Comparison of ENCODE assay signal across 16 cellular contexts in genomic region chr3:153978023-153978422, GRCh38.
A peak's percentile ranks its signal among the peaks of the same experiment; 100 is the strongest.
DNase-seq lines count a peak whose midpoint lies in the region; ATAC-seq and TF ChIP-seq lines count a peak whose summit lies in the region.
"Had no signal": no experiment of that assay in that cellular context is flagged by ENCODE, and none has a peak within 500 bp of the region (broad histone marks: within the 10 kb centered on the region; RNA-seq: fewer than 3 reads in every experiment).

No MANE protein-coding gene starts in this region.

- no peak overlapping the region for H3K4me3 Mint-ChIP-seq in natural killer cell treated with Interleukin-12 subunit alpha and Interleukin-12 subunit beta and Interleukin-15 and Interleukin-18, amount 100 ng/mL, for 72 hours
- H3K4me3 Mint-ChIP-seq: CD8-positive, alpha-beta memory T cell had no signal

- H4K91ac ChIP-seq in neuronal stem cell (ENCODE audit: low read depth, low read length, poor library complexity): no peak overlapping the region

- H3K36me3 ChIP-seq in heart left ventricle (no peaks in the 10 kb centered on the region), esophagus squamous epithelium (no peaks in the 10 kb centered on the region), neuronal stem cell (replicated peaks in 1 of 2; ENCODE audit: control insufficient read depth in 2 of 2, insufficient read depth in 2 of 2, low read length in 2 of 2) (no peaks in the 10 kb centered on the region)
- H3K36me3 ChIP-seq: BLaER1, HAP-1 had no signal

- H3K36me3 Mint-ChIP-seq in natural killer cell treated with Interleukin-12 subunit alpha and Interleukin-12 subunit beta and Interleukin-15 and Interleukin-18, amount 100 ng/mL, for 72 hours: no peaks in the 10 kb centered on the region
- H3K36me3 Mint-ChIP-seq: CD8-positive, alpha-beta memory T cell had no signal

- peaks cover 0 to 3% of the 10 kb centered on the region in 2 donors for H3K27me3 Mint-ChIP-seq in natural killer cell treated with Interleukin-12 subunit alpha and Interleukin-12 subunit beta and Interleukin-15 and Interleukin-18, amount 100 ng/mL, for 72 hours

- no peak overlapping the region for H2BK120ac ChIP-seq in neuronal stem cell (ENCODE audit: low read depth, low read length)

- H3K9me3 ChIP-seq in heart left ventricle: peaks cover 0 to 1% (median 0%) of the 10 kb centered on the region in 12 donors
- H3K9me3 ChIP-seq in esophagus squamous epithelium: no peaks in the 10 kb centered on the region
- H3K9me3 ChIP-seq in neuronal stem cell (replicated peaks in 1 of 2; ENCODE audit: control insufficient read depth in 2 of 2, insufficient read depth in 1 of 2, low read depth in 1 of 2, low read length in 2 of 2): no peaks in the 10 kb centered on the region
- H3K9me3 ChIP-seq: BLaER1, Caco-2, HAP-1 had no signal

- H3K27ac Mint-ChIP-seq in natural killer cell treated with Interleukin-12 subunit alpha and Interleukin-12 subunit beta and Interleukin-15 and Interleukin-18, amount 100 ng/mL, for 72 hours: no peak overlapping the region

- H3K27me3 ChIP-seq in heart left ventricle: no peaks in the 10 kb centered on the region
- H3K27me3 ChIP-seq in esophagus squamous epithelium: no peaks in the 10 kb centered on the region
- peaks cover 0 to 4% (median 0%) of the 10 kb centered on the region in 3 experiments for H3K27me3 ChIP-seq in neuronal stem cell (ENCODE audit: control insufficient read depth in 3 of 3, insufficient read depth in 3 of 3, low read depth in 1 of 3, low read length in 3 of 3)
- H3K27me3 ChIP-seq: BLaER1 had no signal

- H3K27ac ChIP-seq in heart left ventricle (peak overlapping the region in 1 of 12 donors; percentile 20), esophagus squamous epithelium (peak overlapping the region; percentile 62 to 91 (median 90)), neuronal stem cell (replicated peaks; ENCODE audit: low read length) (no peak overlapping the region)
- H3K27ac ChIP-seq: BLaER1, HL-60 had no signal

- no peak overlapping the region for H2BK5ac ChIP-seq in neuronal stem cell (ENCODE audit: low read length)

- no peak overlapping the region for H2BK15ac ChIP-seq in neuronal stem cell (ENCODE audit: low read length)

- H3K14ac ChIP-seq in neuronal stem cell (ENCODE audit: low read length): no peak overlapping the region

- H3K79me1 ChIP-seq in neuronal stem cell (ENCODE audit: low read depth, low read length): no peaks in the 10 kb centered on the region

- TF ChIP-seq POLR2A in heart left ventricle (IDR thresholded peaks at IDR 0.05) (no peak), esophagus squamous epithelium (IDR thresholded peaks at IDR 0.05) (no peak)

- no peak for DNase-seq in left ventricle myocardium superior
- DNase-seq in heart left ventricle: no peak
- DNase-seq in esophagus squamous epithelium (lab: John Stamatoyannopoulos, UW): no peak
- no peak for DNase-seq in neuronal stem cell (ENCODE audit: low spot score)
- DNase-seq in HUDEP-2 (lab: John Stamatoyannopoulos, UW; ENCODE audit: unreplicated experiment in 76 of 76): no peak
- DNase-seq in NCI-H1417 treated with DMSO at 0.1 percent for 48 hours (lab: John Stamatoyannopoulos, UW): no peak
- DNase-seq in natural killer cell treated with Interleukin-12 subunit alpha and Interleukin-12 subunit beta and Interleukin-15 and Interleukin-18, amount 100 ng/mL, for 72 hours (ENCODE audit: low spot score): no peak
- DNase-seq: 8988T; AML-193; Caco-2; CD8-positive, alpha-beta memory T cell; DND-41; GDM1 had no signal

- H3K4me1 ChIP-seq in heart left ventricle (peaks cover 0 to 13% (median 2%) of the 10 kb centered on the region in 12 donors), esophagus squamous epithelium (peaks cover 6 to 72% (median 30%) of the 10 kb centered on the region in 3 donors), neuronal stem cell (ENCODE audit: control insufficient read depth in 2 of 2, insufficient read depth in 1 of 2, low read depth in 1 of 2, low read length in 2 of 2) (peaks cover 3 to 6% of the 10 kb centered on the region in 2 donors)
- H3K4me1 ChIP-seq: BLaER1, HAP-1 had no signal

- H2BK12ac ChIP-seq in neuronal stem cell (ENCODE audit: low read length): no peak overlapping the region

- H3K9me3 Mint-ChIP-seq in natural killer cell treated with Interleukin-12 subunit alpha and Interleukin-12 subunit beta and Interleukin-15 and Interleukin-18, amount 100 ng/mL, for 72 hours: peaks cover 2% of the 10 kb centered on the region

- peak overlapping the region; percentile 9 for H2AFZ ChIP-seq in neuronal stem cell (ENCODE audit: low read length)

- no peak for TF ChIP-seq CTCF in heart left ventricle (IDR thresholded peaks at IDR 0.05)
- no peak for TF ChIP-seq CTCF in esophagus squamous epithelium (IDR thresholded peaks at IDR 0.05)

- H2AK5ac ChIP-seq in neuronal stem cell (ENCODE audit: low read depth, low read length): no peak overlapping the region

- no peaks in the 10 kb centered on the region for H3K4me1 Mint-ChIP-seq in natural killer cell treated with Interleukin-12 subunit alpha and Interleukin-12 subunit beta and Interleukin-15 and Interleukin-18, amount 100 ng/mL, for 72 hours (ENCODE audit: low read depth in 2 of 2)
- H3K4me1 Mint-ChIP-seq: CD8-positive, alpha-beta memory T cell had no signal

- no peak overlapping the region for H4K8ac ChIP-seq in neuronal stem cell (ENCODE audit: low read depth, low read length)

- H3K4ac ChIP-seq in neuronal stem cell (ENCODE audit: low read length): no peak overlapping the region

- H3K9ac ChIP-seq in neuronal stem cell (ENCODE audit: low read depth, low read length, poor library complexity): no peak overlapping the region
- H3K9ac ChIP-seq: BLaER1 had no signal

- H3K4me2 ChIP-seq in neuronal stem cell (ENCODE audit: insufficient read depth, low read length, poor library complexity, severe bottlenecking): no peak overlapping the region
- H3K4me2 ChIP-seq: BLaER1 had no signal

- no peak overlapping the region for H3K4me3 ChIP-seq in heart left ventricle
- peak overlapping the region; percentile 34 to 56 (median 43) for H3K4me3 ChIP-seq in esophagus squamous epithelium
- H3K4me3 ChIP-seq in neuronal stem cell (ENCODE audit: low read length in 2 of 2): no peak overlapping the region
- H3K4me3 ChIP-seq: BLaER1, HAP-1 had no signal

- ATAC-seq in left ventricle myocardium superior: peak; percentile 35
- ATAC-seq in heart left ventricle: no peak
- ATAC-seq in natural killer cell treated with Interleukin-12 subunit alpha and Interleukin-12 subunit beta and Interleukin-15 and Interleukin-18, amount 100 ng/mL, for 72 hours: no peak

- intact Hi-C loops in left ventricle myocardium superior (cut with micrococcal nuclease) (no loop called here), heart left ventricle (cut with DNase I) (loop anchor here in 1 of 10 donors (10.0 kb wide), 1 partner anchor 933 kb away; no protein-coding TSS in a partner anchor), esophagus squamous epithelium (cut with DNase I) (no loop called here)

- H3K23ac ChIP-seq in neuronal stem cell (ENCODE audit: low read depth, low read length, poor library complexity): no peak overlapping the region

- 73 to 84% (median 73%) methylated on average over 1 of the region's 1 CpG for WGBS in heart left ventricle, 4 donors
- WGBS in esophagus squamous epithelium, 2 donors: 35 to 60% methylated on average over 1 of the region's 1 CpG
- no CpG with 5 or more reads among the region's 1 CpG for WGBS in neuronal stem cell (ENCODE audit: extremely low coverage in 2 of 2, insufficient read length in 2 of 2, insufficient replicate concordance in 1 of 2), 2 donors

- no peak overlapping the region for H3K18ac ChIP-seq in neuronal stem cell (ENCODE audit: low read length)

Comparison
In these comparisons a context has a peak if more than half of its experiments do, and no peak if none do; other contexts are left out.
1. H3K4me3 ChIP-seq: peak in esophagus squamous epithelium (4 of 4); none in heart left ventricle (0 of 12) and neuronal stem cell (0 of 2).